ENCODE assay signal across 1 cellular context in genomic region chr3:152298393-152299242, GRCh38.
TF ChIP-seq lines count a peak whose summit lies in the region.

No MANE protein-coding gene starts in this region.

TF ChIP-seq in HepG2, 621 proteins besides CTCF, POLR2A, EP300 and RAD21 (continued from another document and continues in another):
- TF ChIP-seq ZNF414 (CRISPR knock-in tag; IDR thresholded peaks at IDR 0.05), result no peak
- TF ChIP-seq NFE2L2 (IDR thresholded peaks at IDR 0.05; ENCODE audit: low read length), result no peak
- TF ChIP-seq PCBP2 (optimal IDR thresholded peaks at IDR 0.05; ENCODE audit: low read depth, low read length, poor library complexity, severe bottlenecking), result no peak
- TF ChIP-seq MYNN (CRISPR knock-in tag; IDR thresholded peaks at IDR 0.05; ENCODE audit: low read depth), result no peak
- no peak for TF ChIP-seq ZBTB39 (CRISPR knock-in tag; IDR thresholded peaks at IDR 0.05)
- no peak for TF ChIP-seq PRPF4 (IDR thresholded peaks at IDR 0.05; ENCODE audit: low read depth, low read length, poor library complexity, severe bottlenecking)
- no peak for TF ChIP-seq CREBL2 (CRISPR knock-in tag; IDR thresholded peaks at IDR 0.05; ENCODE audit: borderline replicate concordance)
- peak; percentile 69 for TF ChIP-seq GABPB1 (CRISPR knock-in tag; IDR thresholded peaks at IDR 0.05)
- 0 out of 2 replicates have a peak, but pooled peaks have one; percentile 17 for TF ChIP-seq GATA4 (IDR thresholded peaks at IDR 0.05; ENCODE audit: borderline replicate concordance, low read depth)
- TF ChIP-seq ZNF343 (CRISPR knock-in tag; IDR thresholded peaks at IDR 0.05), result no peak
- peak; percentile 73 for TF ChIP-seq CCDC6 (CRISPR knock-in tag; IDR thresholded peaks at IDR 0.05)
- no peak for TF ChIP-seq ZNF318 (CRISPR knock-in tag; IDR thresholded peaks at IDR 0.05)
- no peak for TF ChIP-seq HNF1A (IDR thresholded peaks at IDR 0.05; ENCODE audit: low read depth)
- peak; percentile 38; the same call in 1 of the 2 replicates for TF ChIP-seq HNF1A (CRISPR knock-in tag; IDR thresholded peaks at IDR 0.05; ENCODE audit: borderline replicate concordance)
- 0 out of 2 replicates have a peak, but pooled peaks have one; percentile 44 for TF ChIP-seq NAIF1 (CRISPR knock-in tag; IDR thresholded peaks at IDR 0.05; ENCODE audit: borderline replicate concordance)
- no peak for TF ChIP-seq ATF1 (CRISPR knock-in tag; IDR thresholded peaks at IDR 0.05)
- no peak for TF ChIP-seq TCF7L2 (IDR thresholded peaks at IDR 0.05; ENCODE audit: low read depth, low read length)
- no peak for TF ChIP-seq ATF5 (CRISPR knock-in tag; IDR thresholded peaks at IDR 0.05; ENCODE audit: low read depth)
- TF ChIP-seq SNAI1 (CRISPR knock-in tag; IDR thresholded peaks at IDR 0.05; ENCODE audit: borderline replicate concordance), result no peak
- TF ChIP-seq AFF4 (CRISPR knock-in tag; IDR thresholded peaks at IDR 0.05), result no peak
- TF ChIP-seq HOMEZ (CRISPR knock-in tag; IDR thresholded peaks at IDR 0.05; ENCODE audit: low read depth), result peak; percentile 6; the same call in 1 of the 2 replicates
- no peak for TF ChIP-seq SNAPC5 (CRISPR knock-in tag; IDR thresholded peaks at IDR 0.05; ENCODE audit: borderline replicate concordance)
- no peak for TF ChIP-seq ZNF577 (CRISPR knock-in tag; IDR thresholded peaks at IDR 0.05; ENCODE audit: borderline replicate concordance, low read depth)
- TF ChIP-seq HNRNPLL (IDR thresholded peaks at IDR 0.05; ENCODE audit: low read depth, low read length, poor library complexity, severe bottlenecking), result no peak
- no peak for TF ChIP-seq HNF4G (IDR thresholded peaks at IDR 0.05; ENCODE audit: borderline replicate concordance, low read depth, low read length)
- TF ChIP-seq HNF4G (CRISPR knock-in tag; IDR thresholded peaks at IDR 0.05; ENCODE audit: borderline replicate concordance, low read depth), result no peak
- no peak for TF ChIP-seq BCL6 (CRISPR knock-in tag; IDR thresholded peaks at IDR 0.05)
